8 cellular contexts compared by ENCODE assay signal in genomic region chr17:81394831-81395599, GRCh38. TPM values are rescaled to one million over a fixed set of nuclear protein-coding genes. Genes with fewer than 3 reads are reported as not detected.
DNase-seq lines count a peak whose midpoint lies in the region; ATAC-seq, FAIRE-seq and TF ChIP-seq lines count a peak whose summit lies in the region.

BAHCC1 (plus strand) TSS chr17:81395457; CDS start chr17:81399740, 4,283 bp downstream.

- no peak for TF ChIP-seq CTCF in ascending aorta (IDR thresholded peaks at IDR 0.05)
- TF ChIP-seq CTCF in left ventricle myocardium inferior (IDR thresholded peaks at IDR 0.05; ENCODE audit: borderline replicate concordance) = no peak
- no peak for TF ChIP-seq CTCF in transverse colon (IDR thresholded peaks at IDR 0.05)

- intact Hi-C loops in ascending aorta (cut with DNase I) = loop anchor here (1.0 to 2.0 kb wide), 5 partner anchors 32 to 118 kb away; partner anchors contain the start of gene SLC38A10
- intact Hi-C loops in left ventricle myocardium inferior (cut with micrococcal nuclease) = no loop called here
- intact Hi-C loops in transverse colon (cut with DNase I; ENCODE audit: low total_unique reads) = loop anchor here (2.0 to 10.0 kb wide), 2 partner anchors 88 to 100 kb away; partner anchors contain the start of gene SLC38A10

- H3K4me1 ChIP-seq in ascending aorta (peaks cover 14 to 22% of the 10 kb centered on the region in 2 donors), left ventricle myocardium inferior (peaks cover 84% of the 10 kb centered on the region), transverse colon (peaks cover 19 to 42% (median 33%) of the 10 kb centered on the region in 4 donors)

- no peaks in the 10 kb centered on the region for H3K36me3 ChIP-seq in ascending aorta
- no peaks in the 10 kb centered on the region for H3K36me3 ChIP-seq in left ventricle myocardium inferior
- no peaks in the 10 kb centered on the region for H3K36me3 ChIP-seq in transverse colon

- ATAC-seq in HG03280 (IDR thresholded peaks at IDR 0.05; ENCODE audit: unreplicated experiment) = no peak

- TF ChIP-seq POLR2A in transverse colon (IDR thresholded peaks at IDR 0.05) = peak; percentile 98

- peak within 1 kb of the TSS; percentile 81 to 93 for H3K4me3 ChIP-seq in ascending aorta
- H3K4me3 ChIP-seq in left ventricle myocardium inferior = peak within 1 kb of the TSS; percentile 96
- peak within 1 kb of the TSS; percentile 54 to 88 (median 82) for H3K4me3 ChIP-seq in transverse colon

- in situ Hi-C loops in transverse colon (cut with MboI; ENCODE audit: low pct_ligation_motif_present in 1 of 4, low pct_unique_long_range_greater_than_20kb in 1 of 4, low sequenced_read_pairs in 3 of 4) = loop anchor here in 2 of 4 donors (10.0 to 25.0 kb wide), 3 partner anchors 60 to 108 kb away; partner anchors contain the start of gene SLC38A10 (in 1 of the 2)

- WGBS in transverse colon (ENCODE audit: low coverage in 1 of 2), 2 donors = 0 to 4% methylated on average over 7 to 49 of the region's 49 CpGs

- H3K27me3 ChIP-seq in ascending aorta = no peaks in the 10 kb centered on the region
- no peaks in the 10 kb centered on the region for H3K27me3 ChIP-seq in left ventricle myocardium inferior (ENCODE audit: low read depth)
- H3K27me3 ChIP-seq in transverse colon = peaks cover 13% of the 10 kb centered on the region

- DNase-seq in GM18507 (ENCODE audit: extremely low spot score, insufficient read length, low read depth) = peak; percentile 62
- peak; percentile 99 to 100 for DNase-seq in NCI-H187 (lab: John Stamatoyannopoulos, UW)
- DNase-seq in T-helper 9 cell = peak; percentile 50
- DNase-seq in ascending aorta (ENCODE audit: low spot score in 2 of 2) = peak; percentile 100
- peak; percentile 100 for DNase-seq in left ventricle myocardium inferior
- peak; percentile 99 for DNase-seq in pons (ENCODE audit: low spot score)
- DNase-seq in transverse colon = peak; percentile 100

- FAIRE-seq in GM18507 (lab: Jason Lieb, UNC) = peak; percentile 52

- TF ChIP-seq EP300 in transverse colon (IDR thresholded peaks at IDR 0.05; ENCODE audit: low read depth) = no peak

- H3K27ac ChIP-seq in ascending aorta (peak within 1 kb of the TSS; percentile 94 to 97), left ventricle myocardium inferior (replicated peaks) (peak within 1 kb of the TSS; percentile 100), transverse colon (peak within 1 kb of the TSS; percentile 97 to 99 (median 98))

- H3K9me3 ChIP-seq in ascending aorta = no peaks in the 10 kb centered on the region
- H3K9me3 ChIP-seq in left ventricle myocardium inferior (replicated peaks) = no peaks in the 10 kb centered on the region
- H3K9me3 ChIP-seq in transverse colon = no peaks in the 10 kb centered on the region

RNA-seq across cellular contexts. Expression of gene BAHCC1, which starts in this region (rescaled TPM):
- 29.1 TPM for total RNA-seq in ascending aorta
- 7.3 TPM for total RNA-seq in left ventricle myocardium inferior
- total RNA-seq in transverse colon = 100 to 1,000 TPM in 1 of 4 donors, 10 to 100 TPM in 2, 1 to 10 TPM in 1; 8.7 to 133 (median 12.4) TPM

Comparison
In these comparisons a context has a peak if more than half of its experiments do, and no peak if none do; other contexts are left out.
1. DNase-seq: peak in every context shown above with its lines; median percentile 100 in ascending aorta; 100 in left ventricle myocardium inferior; 100 in transverse colon; 100 in NCI-H187; 99 in pons; 62 in GM18507; 50 in T-helper 9 cell.